Comparison of ENCODE assay signal across 15 cellular contexts in the genomic region with DNA sequence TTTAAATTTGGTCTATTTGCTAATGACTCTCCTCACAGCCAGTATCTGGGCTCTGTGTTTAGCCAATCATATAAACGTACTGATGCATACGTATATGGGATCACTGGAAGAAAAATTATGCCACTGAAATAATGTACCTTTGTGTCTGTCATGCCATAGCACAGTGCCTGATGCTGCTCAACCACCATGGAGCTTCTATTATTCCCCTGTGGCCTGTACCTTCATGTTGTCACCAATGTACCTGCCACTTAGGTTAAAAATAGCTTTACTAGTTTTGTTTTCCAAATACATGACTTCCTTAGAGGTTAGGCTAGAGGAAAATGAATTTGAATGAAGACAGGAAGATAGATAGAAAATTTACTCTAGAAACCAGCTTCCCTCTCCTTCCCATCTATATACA. TPM values are rescaled to one million over a fixed set of nuclear protein-coding genes. Genes with fewer than 3 reads are reported as not detected.
DNase-seq lines count a peak whose midpoint lies in the region; ATAC-seq, FAIRE-seq and TF ChIP-seq lines count a peak whose summit lies in the region.
"Had no signal": no experiment of that assay in that cellular context is flagged by ENCODE, and none has a peak within 500 bp of the region (broad histone marks: within the 10 kb centered on the region; RNA-seq: fewer than 3 reads in every experiment).

No MANE protein-coding gene starts in this region.

- POLR2A ChIA-PET in SK-N-SH (lab: Yijun Ruan, JAX) = no interaction called here

- no peak overlapping the region for H2AFZ ChIP-seq in SK-N-SH (ENCODE audit: low read depth)

- no peak for TF ChIP-seq RAD21 in SK-N-SH (IDR thresholded peaks at IDR 0.05; ENCODE audit: low read length)

- peaks cover 8 to 34% (median 30%) of the 10 kb centered on the region in 3 donors for H3K36me3 Mint-ChIP-seq in immature natural killer cell

- peak; percentile 46 for ATAC-seq in GM21390 (IDR thresholded peaks at IDR 0.05; ENCODE audit: unreplicated experiment)
- peak; percentile 73 for ATAC-seq in HG03442 (IDR thresholded peaks at IDR 0.05; ENCODE audit: unreplicated experiment)
- no peak for ATAC-seq in GM19324 (IDR thresholded peaks at IDR 0.05; ENCODE audit: low FRiP score, unreplicated experiment)
- ATAC-seq: left lung had no signal

- TF ChIP-seq POLR2A in GM12892 (IDR thresholded peaks at IDR 0.05; ENCODE audit: low read depth, low read length) = no peak

- FAIRE-seq in GM12892 (lab: Jason Lieb, UNC) = peak; percentile 42

- no peaks in the 10 kb centered on the region for H3K79me2 ChIP-seq in SK-N-SH (ENCODE audit: insufficient read depth)

- peaks cover 0 to 4% (median 0%) of the 10 kb centered on the region in 6 donors for H3K9me3 Mint-ChIP-seq in immature natural killer cell

- no peak for TF ChIP-seq CTCF in SK-N-SH (IDR thresholded peaks at IDR 0.05)

- peak overlapping the region; percentile 6 to 86 (median 56) for H3K27ac Mint-ChIP-seq in immature natural killer cell
- H3K27ac Mint-ChIP-seq: brain had no signal

- no peak overlapping the region for H3K4me2 ChIP-seq in SK-N-SH

- CTCF ChIA-PET in SK-N-SH (lab: Yijun Ruan, JAX) = interaction anchor here (0.7 to 1.3 kb wide), 3 partner anchors 44 to 372 kb away, joined by 3 to 4 read pairs (median 3); no protein-coding TSS in a partner anchor

- H3K9me3 ChIP-seq in SK-N-SH = peaks cover 9% of the 10 kb centered on the region; the same call in 1 of the 2 replicates
- H3K9me3 ChIP-seq: vagina had no signal

- TF ChIP-seq EP300 in SK-N-SH (IDR thresholded peaks at IDR 0.05; ENCODE audit: borderline replicate concordance in 1 of 2, low read depth in 1 of 2, low read length in 1 of 2) = no peak

- H4K20me1 ChIP-seq in SK-N-SH (ENCODE audit: insufficient read depth) = no peaks in the 10 kb centered on the region

- peaks cover 4% of the 10 kb centered on the region for H3F3A ChIP-seq in SK-N-SH (replicated peaks; ENCODE audit: insufficient read depth)

- no peak overlapping the region for H3K4me3 Mint-ChIP-seq in immature natural killer cell
- H3K4me3 Mint-ChIP-seq: brain; stimulated activated naive CD8-positive, alpha-beta T cell treated with anti-CD3 and anti-CD28 coated beads, Interleukin-15, amount 100 ng/mL, for 72 hours had no signal

- H3K9me2 ChIP-seq in SK-N-SH = no peaks in the 10 kb centered on the region

- H3K4me1 Mint-ChIP-seq in immature natural killer cell = peaks cover 35 to 58% of the 10 kb centered on the region in 2 donors
- H3K4me1 Mint-ChIP-seq: brain had no signal

- no peak for DNase-seq in GM12892 (ENCODE audit: insufficient read length)
- no peak for DNase-seq in immature natural killer cell
- DNase-seq in hypothalamus (lab: John Stamatoyannopoulos, UW) = no peak
- DNase-seq in SHP77 treated with DMSO at 0.1 percent for 48 hours (lab: John Stamatoyannopoulos, UW) = no peak
- no peak for DNase-seq in SK-N-SH
- DNase-seq: activated CD4-positive, alpha-beta T cell treated with anti-CD3 and anti-CD28 coated beads, Interleukin-2, amount 50 U/mL, for 48 hours; activated effector memory CD4-positive, alpha-beta T cell treated with Interleukin-2 at 50 U/mL for 16 hours; dorsolateral prefrontal cortex; left lung; stimulated activated naive CD8-positive, alpha-beta T cell treated with anti-CD3 and anti-CD28 coated beads, Interleukin-15, amount 100 ng/mL, for 72 hours had no signal

- no peaks in the 10 kb centered on the region; a peak in 1 of 4 replicates for H3K4me1 ChIP-seq in SK-N-SH (ENCODE audit: control insufficient read depth in 1 of 2, insufficient read depth in 2 of 2, low read depth in 1 of 2, low read length in 1 of 2)
- H3K4me1 ChIP-seq: vagina had no signal

- no peak overlapping the region for H3K27ac ChIP-seq in SK-N-SH (ENCODE audit: low read depth in 2 of 2, low read length in 1 of 2)
- H3K27ac ChIP-seq: dorsolateral prefrontal cortex, left lung, vagina had no signal

- H3K9ac ChIP-seq in SK-N-SH = no peak overlapping the region

- H3K27me3 ChIP-seq in SK-N-SH (ENCODE audit: insufficient read depth) = no peaks in the 10 kb centered on the region
- H3K27me3 ChIP-seq: dorsolateral prefrontal cortex, left lung, vagina had no signal

- peaks cover 9 to 16% of the 10 kb centered on the region in 2 experiments for H3K36me3 ChIP-seq in SK-N-SH (replicated peaks in 1 of 2; ENCODE audit: control insufficient read depth in 1 of 2, insufficient read depth in 2 of 2, low read length in 1 of 2)

- 100% methylated on average over 2 of the region's 2 CpGs for WGBS in SK-N-SH (ENCODE audit: low lambda C conversion rate)

- no peak overlapping the region for H3K4me3 ChIP-seq in SK-N-SH (ENCODE audit: low read depth in 2 of 2, low read length in 1 of 2)
- H3K4me3 ChIP-seq: dorsolateral prefrontal cortex, left lung, vagina had no signal

- no peaks in the 10 kb centered on the region for H3K27me3 Mint-ChIP-seq in immature natural killer cell (ENCODE audit: low read depth in 3 of 3)
- H3K27me3 Mint-ChIP-seq: brain; stimulated activated naive CD8-positive, alpha-beta T cell treated with anti-CD3 and anti-CD28 coated beads, Interleukin-15, amount 100 ng/mL, for 72 hours had no signal

TF ChIP-seq in SK-N-SH, 30 proteins besides CTCF, POLR2A, EP300 and RAD21:
- no peak for TF ChIP-seq ELF1 (IDR thresholded peaks at IDR 0.05)
- no peak for TF ChIP-seq MAX (IDR thresholded peaks at IDR 0.05; ENCODE audit: low read depth)
- no peak for TF ChIP-seq GATA2 (CRISPR knock-in tag; IDR thresholded peaks at IDR 0.05)
- no peak for TF ChIP-seq IRF3 (IDR thresholded peaks at IDR 0.05; ENCODE audit: low read depth, low read length)
- TF ChIP-seq, protein P1, sequence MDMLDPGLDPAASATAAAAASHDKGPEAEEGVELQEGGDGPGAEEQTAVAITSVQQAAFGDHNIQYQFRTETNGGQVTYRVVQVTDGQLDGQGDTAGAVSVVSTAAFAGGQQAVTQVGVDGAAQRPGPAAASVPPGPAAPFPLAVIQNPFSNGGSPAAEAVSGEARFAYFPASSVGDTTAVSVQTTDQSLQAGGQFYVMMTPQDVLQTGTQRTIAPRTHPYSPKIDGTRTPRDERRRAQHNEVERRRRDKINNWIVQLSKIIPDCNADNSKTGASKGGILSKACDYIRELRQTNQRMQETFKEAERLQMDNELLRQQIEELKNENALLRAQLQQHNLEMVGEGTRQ (IDR thresholded peaks at IDR 0.05; ENCODE audit: borderline replicate concordance, low read depth, low read length) = no peak
- TF ChIP-seq POLR2AphosphoS5 (IDR thresholded peaks at IDR 0.05; ENCODE audit: low read depth, low read length) = no peak

RNA-seq across cellular contexts. Expression of gene HACD4, which starts 34.6 kb away (rescaled TPM):
- 6.1 TPM for polyA plus RNA-seq in GM12892 (2012; ENCODE audit: missing spikeins)
- polyA plus RNA-seq in immature natural killer cell (1 to 10 TPM; 6.5 to 8.9 (median 6.7) TPM), SK-N-SH (2012; rRNA removed) (under 0.01 TPM in 1 of 2 replicates, not detected in the other)
- 0.01 TPM in 2 replicates for polyA plus RNA-seq in SK-N-SH (2012; cell fraction: cytosol; rRNA removed)
- 0.02 TPM in 1 of 2 replicates, not detected in the other for polyA plus RNA-seq in SK-N-SH (2012; cell fraction: nucleus; rRNA removed)
